ENCODE assay signal across 20 cellular contexts in the genomic region with DNA sequence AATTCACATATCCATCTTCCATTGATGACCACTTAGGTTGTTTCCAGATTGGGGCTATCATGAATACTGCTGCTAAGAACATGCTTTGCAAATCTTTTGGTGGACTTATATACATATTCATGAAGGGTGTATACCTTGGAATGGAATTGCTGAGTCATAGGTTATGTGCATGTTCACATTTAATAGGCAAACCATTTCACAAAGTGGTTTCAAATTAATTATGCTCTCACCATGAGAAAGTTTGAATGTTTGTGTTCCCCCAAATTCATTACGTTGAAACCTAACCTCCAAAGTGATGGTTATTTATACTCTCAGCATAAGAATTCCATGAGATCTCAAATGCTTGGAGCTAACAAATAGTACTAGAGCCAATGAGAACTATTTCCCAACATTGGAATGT.
"Had no signal": no experiment of that assay in that cellular context is flagged by ENCODE, and none has a peak within 500 bp of the region (broad histone marks: within the 10 kb centered on the region; RNA-seq: fewer than 3 reads in every experiment).

No MANE protein-coding gene starts in this region.

- H3K4me3 Mint-ChIP-seq: activated B cell treated with CpG ODN at 0.5 μM for 24 hours; activated CD4-positive, alpha-beta T cell treated with anti-CD3 and anti-CD28 coated beads, Interleukin-2, amount 10 ng/mL, durations not matched to agents 24 days and 14 days; activated naive CD8-positive, alpha-beta T cell treated with anti-CD3 and anti-CD28 coated beads, Interleukin-2, amount 50 U/mL, for 24 hours; activated T-helper 1 cell treated with anti-CD3 and anti-CD28 coated beads, Interleukin-12 subunit alpha, Interleukin-12 subunit beta, Interleukin-2, Interleukin-4 antibody, amounts not matched to agents 30 ng/mL and 10 ng/mL and 1 ng/mL, durations not matched to agents 14 hours and 24 hours and 36 hours; central memory CD8-positive, alpha-beta T cell; effector memory CD8-positive, alpha-beta T cell; memory B cell; natural killer cell treated with Interleukin-12 subunit alpha and Interleukin-12 subunit beta and Interleukin-15 and Interleukin-18, amount 100 ng/mL, for 72 hours; stimulated activated naive CD8-positive, alpha-beta T cell treated with anti-CD3 and anti-CD28 coated beads, Interleukin-15, Interleukin-2, amounts not matched to agents 100 ng/mL and 50 ng/mL, for 24 hours; T-helper 1 cell treated with Interleukin-12 subunit alpha and Interleukin-12 subunit beta and Interleukin-4 antibody, amounts not matched to agents 30 μg/mL and 1 μg/mL, for 36 hours had no signal

- H3K27ac ChIP-seq: ascending aorta, heart right ventricle, left lung, psoas muscle, upper lobe of left lung had no signal

- H3K36me3 Mint-ChIP-seq: natural killer cell treated with Interleukin-12 subunit alpha and Interleukin-12 subunit beta and Interleukin-15 and Interleukin-18, amount 100 ng/mL, for 72 hours had no signal

- H3K27me3 ChIP-seq: ascending aorta, heart right ventricle, left lung, upper lobe of left lung had no signal

- H3K4me1 ChIP-seq: left lung had no signal

- H3K9me3 Mint-ChIP-seq: activated B cell treated with CpG ODN at 0.5 μM for 24 hours; activated CD4-positive, alpha-beta T cell treated with anti-CD3 and anti-CD28 coated beads, Interleukin-2, amount 10 ng/mL, durations not matched to agents 24 days and 14 days; activated naive CD8-positive, alpha-beta T cell treated with anti-CD3 and anti-CD28 coated beads, Interleukin-2, amount 50 U/mL, for 24 hours; activated T-helper 1 cell treated with anti-CD3 and anti-CD28 coated beads, Interleukin-12 subunit alpha, Interleukin-12 subunit beta, Interleukin-2, Interleukin-4 antibody, amounts not matched to agents 30 ng/mL and 10 ng/mL and 1 ng/mL, durations not matched to agents 14 hours and 24 hours and 36 hours; central memory CD8-positive, alpha-beta T cell; effector memory CD8-positive, alpha-beta T cell; memory B cell; natural killer cell treated with Interleukin-12 subunit alpha and Interleukin-12 subunit beta and Interleukin-15 and Interleukin-18, amount 100 ng/mL, for 72 hours; stimulated activated naive CD8-positive, alpha-beta T cell treated with anti-CD3 and anti-CD28 coated beads, Interleukin-15, Interleukin-2, amounts not matched to agents 100 ng/mL and 50 ng/mL, for 24 hours; T-helper 1 cell treated with Interleukin-12 subunit alpha and Interleukin-12 subunit beta and Interleukin-4 antibody, amounts not matched to agents 30 μg/mL and 1 μg/mL, for 36 hours had no signal

- H3K27me3 Mint-ChIP-seq: activated B cell treated with CpG ODN at 0.5 μM for 24 hours; activated CD4-positive, alpha-beta T cell treated with anti-CD3 and anti-CD28 coated beads, Interleukin-2, amount 10 ng/mL, durations not matched to agents 24 days and 14 days; activated naive CD8-positive, alpha-beta T cell treated with anti-CD3 and anti-CD28 coated beads, Interleukin-2, amount 50 U/mL, for 24 hours; central memory CD8-positive, alpha-beta T cell; effector memory CD8-positive, alpha-beta T cell; memory B cell; natural killer cell treated with Interleukin-12 subunit alpha and Interleukin-12 subunit beta and Interleukin-15 and Interleukin-18, amount 100 ng/mL, for 72 hours; stimulated activated naive CD8-positive, alpha-beta T cell treated with anti-CD3 and anti-CD28 coated beads, Interleukin-15, Interleukin-2, amounts not matched to agents 100 ng/mL and 50 ng/mL, for 24 hours had no signal

- DNase-seq: activated B cell treated with CpG ODN at 0.5 μM for 24 hours; activated CD4-positive, alpha-beta T cell treated with anti-CD3 and anti-CD28 coated beads, Interleukin-2, amount 10 ng/mL, durations not matched to agents 24 days and 14 days; activated naive CD4-positive, alpha-beta T cell treated with Interleukin-2 at 50 U/mL for 16 hours; activated naive CD8-positive, alpha-beta T cell treated with anti-CD3 and anti-CD28 coated beads, Interleukin-2, amount 50 U/mL, for 24 hours; effector memory CD8-positive, alpha-beta T cell; foreskin fibroblast; heart right ventricle; islet precursor cell; left lung; psoas muscle; stimulated activated CD4-positive, alpha-beta T cell treated with anti-CD3 and anti-CD28 coated beads, Interleukin-4, amount 100 ng/mL, for 1 hour; stimulated activated CD8-positive, alpha-beta memory T cell treated with anti-CD3 and anti-CD28 coated beads, Interleukin-4, amount 100 ng/mL, for 48 hours; upper lobe of left lung had no signal

- H3K4me1 Mint-ChIP-seq: activated CD4-positive, alpha-beta T cell treated with anti-CD3 and anti-CD28 coated beads, Interleukin-2, amount 10 ng/mL, durations not matched to agents 24 days and 14 days had no signal

- H3K4me3 ChIP-seq: ascending aorta, heart right ventricle, left lung, psoas muscle, upper lobe of left lung had no signal

- H3K27ac Mint-ChIP-seq: activated B cell treated with CpG ODN at 0.5 μM for 24 hours; activated CD4-positive, alpha-beta T cell treated with anti-CD3 and anti-CD28 coated beads, Interleukin-2, amount 10 ng/mL, durations not matched to agents 24 days and 14 days; activated naive CD8-positive, alpha-beta T cell treated with anti-CD3 and anti-CD28 coated beads, Interleukin-2, amount 50 U/mL, for 24 hours; activated T-helper 1 cell treated with anti-CD3 and anti-CD28 coated beads, Interleukin-12 subunit alpha, Interleukin-12 subunit beta, Interleukin-2, Interleukin-4 antibody, amounts not matched to agents 30 ng/mL and 10 ng/mL and 1 ng/mL, durations not matched to agents 14 hours and 24 hours and 36 hours; effector memory CD8-positive, alpha-beta T cell; memory B cell; natural killer cell treated with Interleukin-12 subunit alpha and Interleukin-12 subunit beta and Interleukin-15 and Interleukin-18, amount 100 ng/mL, for 72 hours; stimulated activated naive CD8-positive, alpha-beta T cell treated with anti-CD3 and anti-CD28 coated beads, Interleukin-15, Interleukin-2, amounts not matched to agents 100 ng/mL and 50 ng/mL, for 24 hours; T-helper 1 cell treated with Interleukin-12 subunit alpha and Interleukin-12 subunit beta and Interleukin-4 antibody, amounts not matched to agents 30 μg/mL and 1 μg/mL, for 36 hours had no signal

- ATAC-seq: activated naive CD8-positive, alpha-beta T cell treated with anti-CD3 and anti-CD28 coated beads, Interleukin-2, amount 50 U/mL, for 24 hours; effector memory CD8-positive, alpha-beta T cell; heart right ventricle; left lung; natural killer cell treated with Interleukin-12 subunit alpha and Interleukin-12 subunit beta and Interleukin-15 and Interleukin-18, amount 100 ng/mL, for 72 hours; psoas muscle had no signal
